In the genomic region with DNA sequence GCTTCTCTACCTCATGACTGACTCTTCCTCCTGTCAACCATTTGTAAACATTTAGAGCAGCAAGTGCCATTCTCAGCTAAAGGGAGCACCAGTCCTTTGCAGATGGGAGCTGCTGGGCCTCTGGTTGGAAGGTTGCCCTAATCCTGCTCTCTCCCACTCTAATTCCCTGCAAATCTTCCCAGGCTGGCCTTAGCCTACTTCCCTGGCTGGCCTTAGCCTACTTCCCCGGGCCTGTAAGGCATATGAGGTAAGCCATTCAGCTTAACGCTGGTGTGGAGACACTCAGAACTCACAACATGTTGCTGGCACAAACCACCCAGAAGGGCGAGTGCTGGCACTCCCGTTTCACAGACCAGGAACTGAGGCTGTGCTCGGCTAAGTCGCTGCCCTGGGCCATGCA, we compare ENCODE assay signal across 15 cellular contexts.
"Had no signal": no experiment of that assay in that cellular context is flagged by ENCODE, and none has a peak within 500 bp of the region (broad histone marks: within the 10 kb centered on the region; RNA-seq: fewer than 3 reads in every experiment).

No MANE protein-coding gene starts in this region.

- H3K36me3 ChIP-seq: esophagus muscularis mucosa, gastrocnemius medialis, right atrium auricular region had no signal

- H3K27ac ChIP-seq: esophagus muscularis mucosa, gastrocnemius medialis, parathyroid adenoma, psoas muscle, right atrium auricular region had no signal

- H3K9ac ChIP-seq: parathyroid adenoma had no signal

- H3K27me3 ChIP-seq: esophagus muscularis mucosa, gastrocnemius medialis, right atrium auricular region had no signal

- ATAC-seq: gastrocnemius medialis; left lobe of liver; naive thymus-derived CD4-positive, alpha-beta T cell; psoas muscle had no signal

- DNase-seq: effector memory CD4-positive, alpha-beta T cell; gastrocnemius medialis; glutamatergic neuron; islet precursor cell; mammary epithelial cell; naive thymus-derived CD4-positive, alpha-beta T cell; nucleus accumbens; psoas muscle; small intestine; stimulated activated CD4-positive, alpha-beta T cell treated with anti-CD3 and anti-CD28 coated beads, Interleukin-12 subunit alpha, Interleukin-12 subunit beta, amount 100 ng/mL, for 4 hours; stimulated activated naive CD4-positive, alpha-beta T cell treated with Interleukin-2 at 50 U/mL for 16 hours had no signal

- H2AFZ ChIP-seq: parathyroid adenoma had no signal

- H3K4me3 ChIP-seq: esophagus muscularis mucosa, gastrocnemius medialis, psoas muscle, right atrium auricular region had no signal

- H3K9me3 ChIP-seq: esophagus muscularis mucosa, gastrocnemius medialis, psoas muscle, right atrium auricular region had no signal

- H3K4me1 ChIP-seq: esophagus muscularis mucosa, gastrocnemius medialis, parathyroid adenoma, psoas muscle, right atrium auricular region had no signal
